9 cellular contexts compared by ENCODE assay signal in the genomic region with DNA sequence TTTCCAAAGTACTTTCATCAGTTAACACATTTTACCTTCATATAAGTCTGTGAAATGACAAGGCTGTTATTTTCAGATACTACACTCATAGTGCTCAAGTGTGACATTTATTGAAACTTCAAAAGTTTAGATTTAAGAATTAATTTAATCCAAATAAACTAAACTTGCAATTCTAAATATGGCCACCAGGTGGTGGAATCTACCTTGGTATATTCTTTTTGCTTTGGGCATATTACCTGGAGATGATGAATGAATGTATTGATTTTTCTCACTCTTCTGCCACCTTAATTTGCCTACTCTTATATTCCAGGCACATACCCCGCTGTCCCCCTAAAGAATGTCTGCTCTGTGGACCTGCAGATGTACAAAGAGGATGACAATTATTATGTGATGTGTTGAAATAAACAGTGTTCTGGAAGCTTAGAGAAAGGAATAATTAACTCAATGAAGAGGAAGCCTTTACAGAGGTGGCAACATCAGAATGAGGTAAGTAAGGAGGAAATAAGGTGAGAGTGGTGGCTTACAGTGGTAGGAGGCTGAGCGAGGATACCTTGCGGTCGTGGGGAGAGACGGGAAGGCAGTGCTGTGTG.
DNase-seq lines count a peak whose midpoint lies in the region; ATAC-seq and TF ChIP-seq lines count a peak whose summit lies in the region.
"Had no signal": no experiment of that assay in that cellular context is flagged by ENCODE, and none has a peak within 500 bp of the region (broad histone marks: within the 10 kb centered on the region; RNA-seq: fewer than 3 reads in every experiment).

No MANE protein-coding gene starts in this region.

- no peak for ATAC-seq in GM18861 (IDR thresholded peaks at IDR 0.05; ENCODE audit: unreplicated experiment)
- ATAC-seq in HG03442 (IDR thresholded peaks at IDR 0.05; ENCODE audit: unreplicated experiment) = no peak

- intact Hi-C loops in colonic mucosa (cut with DNase I) = loop anchor here (5.0 kb wide), 1 partner anchor 151 kb away; no protein-coding TSS in a partner anchor

- H3K27ac Mint-ChIP-seq in activated naive CD4-positive, alpha-beta T cell treated with anti-CD3 and anti-CD28 coated beads, Interleukin-2, amount 10 ng/mL, durations not matched to agents 7 days and 5 days = no peak overlapping the region

- H3K27me3 Mint-ChIP-seq in activated naive CD4-positive, alpha-beta T cell treated with anti-CD3 and anti-CD28 coated beads, Interleukin-2, amount 10 ng/mL, durations not matched to agents 7 days and 5 days = peaks cover 14% of the 10 kb centered on the region

- no peak overlapping the region for H2BK5ac ChIP-seq in neuronal stem cell (ENCODE audit: low read length)

- H2BK120ac ChIP-seq in neuronal stem cell (ENCODE audit: low read depth, low read length) = no peak overlapping the region

- no peak overlapping the region for H3K4me3 Mint-ChIP-seq in activated naive CD4-positive, alpha-beta T cell treated with anti-CD3 and anti-CD28 coated beads, Interleukin-2, amount 10 ng/mL, durations not matched to agents 7 days and 5 days
- H3K4me3 Mint-ChIP-seq: activated naive CD4-positive, alpha-beta T cell treated with anti-CD3 and anti-CD28 coated beads, Interleukin-2, amount 50 U/mL, for 24 hours had no signal

- H3K9ac ChIP-seq in colonic mucosa (ENCODE audit: low read depth in 2 of 2, low read length in 2 of 2) (no peak overlapping the region), neuronal stem cell (ENCODE audit: low read depth, low read length, poor library complexity) (no peak overlapping the region)

- no peak overlapping the region for H3K23ac ChIP-seq in neuronal stem cell (ENCODE audit: low read depth, low read length, poor library complexity)

- no peaks in the 10 kb centered on the region for H3K4me1 Mint-ChIP-seq in activated naive CD4-positive, alpha-beta T cell treated with anti-CD3 and anti-CD28 coated beads, Interleukin-2, amount 10 ng/mL, durations not matched to agents 7 days and 5 days
- H3K4me1 Mint-ChIP-seq: activated naive CD4-positive, alpha-beta T cell treated with anti-CD3 and anti-CD28 coated beads, Interleukin-2, amount 50 U/mL, for 24 hours had no signal

- H3K27me3 ChIP-seq in colonic mucosa (no peaks in the 10 kb centered on the region), neuronal stem cell (ENCODE audit: control insufficient read depth in 3 of 3, insufficient read depth in 3 of 3, low read depth in 1 of 3, low read length in 3 of 3) (peaks cover 0 to 14% (median 0%) of the 10 kb centered on the region in 3 experiments)

- H3K4me1 ChIP-seq in colonic mucosa (no peaks in the 10 kb centered on the region), neuronal stem cell (ENCODE audit: control insufficient read depth in 2 of 2, insufficient read depth in 1 of 2, low read depth in 1 of 2, low read length in 2 of 2) (no peaks in the 10 kb centered on the region)

- no peaks in the 10 kb centered on the region for H3K36me3 Mint-ChIP-seq in activated naive CD4-positive, alpha-beta T cell treated with anti-CD3 and anti-CD28 coated beads, Interleukin-2, amount 10 ng/mL, durations not matched to agents 7 days and 5 days
- H3K36me3 Mint-ChIP-seq: activated naive CD4-positive, alpha-beta T cell treated with anti-CD3 and anti-CD28 coated beads, Interleukin-2, amount 50 U/mL, for 24 hours had no signal

- DNase-seq in stimulated activated CD4-positive, alpha-beta T cell treated with anti-CD3 and anti-CD28 coated beads, Interleukin-4, amount 100 ng/mL, for 24 hours = peak; percentile 5
- no peak for DNase-seq in stimulated activated CD4-positive, alpha-beta T cell treated with anti-CD3 and anti-CD28 coated beads, Interleukin-2, amount 100 ng/mL, for 24 hours
- peak; percentile 33 to 51 for DNase-seq in NCI-H446 (lab: John Stamatoyannopoulos, UW)
- DNase-seq in colonic mucosa = no peak
- peak; percentile 33 for DNase-seq in neuronal stem cell (ENCODE audit: low spot score)
- no peak for DNase-seq in activated naive CD4-positive, alpha-beta T cell treated with anti-CD3 and anti-CD28 coated beads, Interleukin-2, amount 10 ng/mL, durations not matched to agents 7 days and 5 days

- peak; percentile 62 for TF ChIP-seq CTCF in colonic mucosa (IDR thresholded peaks at IDR 0.05)

- H3K27ac ChIP-seq in colonic mucosa = no peak overlapping the region
- no peak overlapping the region for H3K27ac ChIP-seq in neuronal stem cell (replicated peaks; ENCODE audit: low read length)

- no peak overlapping the region for H2BK12ac ChIP-seq in neuronal stem cell (ENCODE audit: low read length)

- H3K9me3 ChIP-seq in colonic mucosa (no peaks in the 10 kb centered on the region), neuronal stem cell (replicated peaks in 1 of 2; ENCODE audit: control insufficient read depth in 2 of 2, insufficient read depth in 1 of 2, low read depth in 1 of 2, low read length in 2 of 2) (peaks cover 5 to 8% of the 10 kb centered on the region in 2 donors)

- H3K36me3 ChIP-seq in colonic mucosa (no peaks in the 10 kb centered on the region), neuronal stem cell (replicated peaks in 1 of 2; ENCODE audit: control insufficient read depth in 2 of 2, insufficient read depth in 2 of 2, low read length in 2 of 2) (no peaks in the 10 kb centered on the region)

- H3K14ac ChIP-seq in neuronal stem cell (ENCODE audit: low read length) = peak overlapping the region; percentile 49

- no peaks in the 10 kb centered on the region for H3K9me3 Mint-ChIP-seq in activated naive CD4-positive, alpha-beta T cell treated with anti-CD3 and anti-CD28 coated beads, Interleukin-2, amount 10 ng/mL, durations not matched to agents 7 days and 5 days
- H3K9me3 Mint-ChIP-seq: activated naive CD4-positive, alpha-beta T cell treated with anti-CD3 and anti-CD28 coated beads, Interleukin-2, amount 50 U/mL, for 24 hours had no signal

- H3K4me2 ChIP-seq in neuronal stem cell (ENCODE audit: insufficient read depth, low read length, poor library complexity, severe bottlenecking) = no peak overlapping the region

- CTCF ChIA-PET in activated naive CD4-positive, alpha-beta T cell treated with anti-CD3 and anti-CD28 coated beads, Interleukin-2, amount 10 ng/mL, durations not matched to agents 7 days and 5 days (lab: Charles Lee) = interaction anchor here (0.5 to 1.7 kb wide), 4 partner anchors 8 to 224 kb away, joined by 3 to 7 read pairs (median 3); no protein-coding TSS in a partner anchor

- H2AFZ ChIP-seq in neuronal stem cell (ENCODE audit: low read length) = no peak overlapping the region

- H3K18ac ChIP-seq in neuronal stem cell (ENCODE audit: low read length) = peak overlapping the region; percentile 15

- no peak overlapping the region for H4K8ac ChIP-seq in neuronal stem cell (ENCODE audit: low read depth, low read length)

- no CpG with 5 or more reads among the region's 5 CpGs for WGBS in neuronal stem cell (ENCODE audit: extremely low coverage in 2 of 2, insufficient read length in 2 of 2, insufficient replicate concordance in 1 of 2), 2 donors

- no peak overlapping the region for H2BK15ac ChIP-seq in neuronal stem cell (ENCODE audit: low read length)

- H3K4me3 ChIP-seq in colonic mucosa (no peak overlapping the region), neuronal stem cell (ENCODE audit: low read length in 2 of 2) (no peak overlapping the region)

- H3K4ac ChIP-seq in neuronal stem cell (ENCODE audit: low read length) = no peak overlapping the region

- no peak overlapping the region for H4K91ac ChIP-seq in neuronal stem cell (ENCODE audit: low read depth, low read length, poor library complexity)

- H3K79me1 ChIP-seq in neuronal stem cell (ENCODE audit: low read depth, low read length) = no peaks in the 10 kb centered on the region

- H2AK5ac ChIP-seq in neuronal stem cell (ENCODE audit: low read depth, low read length) = peak overlapping the region; percentile 62

Comparison
In these comparisons a context has a peak if more than half of its experiments do, and no peak if none do; other contexts are left out.
1. DNase-seq: peak in stimulated activated CD4-positive, alpha-beta T cell treated with anti-CD3 and anti-CD28 coated beads, Interleukin-4, amount 100 ng/mL, for 24 hours (single experiment), NCI-H446 (2 of 2) and neuronal stem cell (single experiment); none in stimulated activated CD4-positive, alpha-beta T cell treated with anti-CD3 and anti-CD28 coated beads, Interleukin-2, amount 100 ng/mL, for 24 hours (0 of 2), colonic mucosa (single experiment) and activated naive CD4-positive, alpha-beta T cell treated with anti-CD3 and anti-CD28 coated beads, Interleukin-2, amount 10 ng/mL, durations not matched to agents 7 days and 5 days (single experiment).